ENCODE assay signal across 19 cellular contexts in genomic region chr4:89119836-89120235, GRCh38.
"Had no signal": no experiment of that assay in that cellular context is flagged by ENCODE, and none has a peak within 500 bp of the region (broad histone marks: within the 10 kb centered on the region; RNA-seq: fewer than 3 reads in every experiment).

No MANE protein-coding gene starts in this region.

- DNase-seq: activated CD4-positive, alpha-beta memory T cell treated with anti-CD3 and anti-CD28 coated beads, Interleukin-2, amount 10 ng/mL, durations not matched to agents 7 days and 5 days; activated CD4-positive, alpha-beta T cell treated with anti-CD3 and anti-CD28 coated beads for 4 hours; activated effector memory CD4-positive, alpha-beta T cell treated with Interleukin-2 at 50 U/mL for 16 hours; activated T-cell treated with anti-CD3 and anti-CD28 coated beads, Interleukin-2, amount 50 U/mL, for 24 hours; adrenal gland; central memory CD4-positive, alpha-beta T cell; effector CD8-positive, alpha-beta T cell; left ventricle myocardium superior; naive thymus-derived CD8-positive, alpha-beta T cell; pancreas; retina; stimulated activated CD4-positive, alpha-beta T cell treated with anti-CD3 and anti-CD28 coated beads, Interleukin-15, amount 100 ng/mL, for 24 hours; stimulated activated CD4-positive, alpha-beta T cell treated with anti-CD3 and anti-CD28 coated beads, Interleukin-4, amount 100 ng/mL, for 24 hours; stimulated activated naive CD4-positive, alpha-beta T cell; T-helper 2 cell; transverse colon had no signal

- H3K4me3 ChIP-seq: adrenal gland, gastroesophageal sphincter, pancreas, transverse colon, vagina had no signal

- H3K4me1 ChIP-seq: adrenal gland, gastroesophageal sphincter, pancreas, vagina had no signal

- H3K27me3 ChIP-seq: adrenal gland, gastroesophageal sphincter, pancreas, transverse colon, vagina had no signal

- H3K36me3 ChIP-seq: adrenal gland, gastroesophageal sphincter, pancreas, transverse colon, vagina had no signal

- H3K27ac ChIP-seq: adrenal gland, gastroesophageal sphincter, pancreas, transverse colon, vagina had no signal

- ATAC-seq: gastroesophageal sphincter; left ventricle myocardium superior; naive thymus-derived CD8-positive, alpha-beta T cell; pancreas; WTC11 had no signal

- H3K9me3 ChIP-seq: adrenal gland, gastroesophageal sphincter, pancreas, transverse colon, vagina had no signal
